13 cellular contexts compared by ENCODE assay signal in genomic region chr9:89441655-89441970, GRCh38. TPM values are rescaled to one million over a fixed set of nuclear protein-coding genes. Genes with fewer than 3 reads are reported as not detected.
DNase-seq lines count a peak whose midpoint lies in the region; ATAC-seq and TF ChIP-seq lines count a peak whose summit lies in the region.
"Had no signal": no experiment of that assay in that cellular context is flagged by ENCODE, and none has a peak within 500 bp of the region (broad histone marks: within the 10 kb centered on the region; RNA-seq: fewer than 3 reads in every experiment).

No MANE protein-coding gene starts in this region.

- peaks cover 94% of the 10 kb centered on the region for H3K4me1 Mint-ChIP-seq in activated T-cell treated with anti-CD3 and anti-CD28 coated beads, Interleukin-2, amount 50 U/mL, for 24 hours (ENCODE audit: low read depth)
- peaks cover 95% of the 10 kb centered on the region for H3K4me1 Mint-ChIP-seq in activated CD8-positive, alpha-beta T cell treated with anti-CD3 and anti-CD28 coated beads, Interleukin-2, amount 10 ng/mL, durations not matched to agents 7 days and 5 days (ENCODE audit: low read depth)

- no peak for DNase-seq in activated T-cell treated with anti-CD3 and anti-CD28 coated beads, Interleukin-2, amount 50 U/mL, for 24 hours
- DNase-seq in activated T-cell treated with anti-CD3 and anti-CD28 coated beads for 4 hours, result no peak
- DNase-seq in activated CD8-positive, alpha-beta T cell treated with anti-CD3 and anti-CD28 coated beads, Interleukin-2, amount 10 ng/mL, durations not matched to agents 7 days and 5 days, result no peak
- no peak for DNase-seq in suprapubic skin (ENCODE audit: low spot score in 2 of 2)
- DNase-seq in ACHN, result no peak
- no peak for DNase-seq in brain microvascular endothelial cell
- no peak for DNase-seq in NCI-H2107 (lab: John Stamatoyannopoulos, UW)
- DNase-seq: amniotic stem cell, Kasumi-1, NCI-H1694 treated with DMSO at 0.1 percent for 48 hours, NCI-H524 treated with DMSO at 0.1 percent for 48 hours had no signal

- no peak for TF ChIP-seq EP300 in suprapubic skin (IDR thresholded peaks at IDR 0.05)

- peaks cover 97% of the 10 kb centered on the region for H3K36me3 Mint-ChIP-seq in activated T-cell treated with anti-CD3 and anti-CD28 coated beads, Interleukin-2, amount 50 U/mL, for 24 hours (ENCODE audit: low read depth)
- peaks cover 78% of the 10 kb centered on the region for H3K36me3 Mint-ChIP-seq in activated CD8-positive, alpha-beta T cell treated with anti-CD3 and anti-CD28 coated beads, Interleukin-2, amount 10 ng/mL, durations not matched to agents 7 days and 5 days (ENCODE audit: low read depth)

- H3K4me3 Mint-ChIP-seq in activated T-cell treated with anti-CD3 and anti-CD28 coated beads, Interleukin-2, amount 50 U/mL, for 24 hours, result no peak overlapping the region
- H3K4me3 Mint-ChIP-seq in activated CD8-positive, alpha-beta T cell treated with anti-CD3 and anti-CD28 coated beads, Interleukin-2, amount 10 ng/mL, durations not matched to agents 7 days and 5 days, result no peak overlapping the region
- H3K4me3 Mint-ChIP-seq: nephron had no signal

- ATAC-seq in activated CD8-positive, alpha-beta T cell treated with anti-CD3 and anti-CD28 coated beads, Interleukin-2, amount 10 ng/mL, durations not matched to agents 7 days and 5 days, result no peak

- CTCF ChIA-PET in activated CD8-positive, alpha-beta T cell treated with anti-CD3 and anti-CD28 coated beads, Interleukin-2, amount 10 ng/mL, durations not matched to agents 7 days and 5 days (lab: Charles Lee), result interaction anchor here (1.3 to 4.4 kb wide), 2 partner anchors 13 to 108 kb away, joined by 3 to 38 read pairs; no protein-coding TSS in a partner anchor

- no peaks in the 10 kb centered on the region for H3K27me3 ChIP-seq in layer of hippocampus (ENCODE audit: control insufficient read depth, insufficient read depth, low read length)
- no peaks in the 10 kb centered on the region for H3K27me3 ChIP-seq in suprapubic skin
- no peaks in the 10 kb centered on the region for H3K27me3 ChIP-seq in brain microvascular endothelial cell (replicated peaks)

- H3K4me1 ChIP-seq in suprapubic skin, result peaks cover 47% of the 10 kb centered on the region

- no peaks in the 10 kb centered on the region for H3K9me3 ChIP-seq in suprapubic skin

- H3K9me3 Mint-ChIP-seq in activated T-cell treated with anti-CD3 and anti-CD28 coated beads, Interleukin-2, amount 50 U/mL, for 24 hours, result no peaks in the 10 kb centered on the region
- H3K9me3 Mint-ChIP-seq in activated CD8-positive, alpha-beta T cell treated with anti-CD3 and anti-CD28 coated beads, Interleukin-2, amount 10 ng/mL, durations not matched to agents 7 days and 5 days (ENCODE audit: insufficient read depth), result no peaks in the 10 kb centered on the region
- H3K9me3 Mint-ChIP-seq: nephron had no signal

- H3K27me3 Mint-ChIP-seq in activated T-cell treated with anti-CD3 and anti-CD28 coated beads, Interleukin-2, amount 50 U/mL, for 24 hours, result no peaks in the 10 kb centered on the region
- no peaks in the 10 kb centered on the region for H3K27me3 Mint-ChIP-seq in activated CD8-positive, alpha-beta T cell treated with anti-CD3 and anti-CD28 coated beads, Interleukin-2, amount 10 ng/mL, durations not matched to agents 7 days and 5 days (ENCODE audit: low read depth)

- WGBS in suprapubic skin, result 68% methylated on average over 3 of the region's 3 CpGs

- H3K36me3 ChIP-seq in suprapubic skin, result no peaks in the 10 kb centered on the region
- H3K36me3 ChIP-seq in brain microvascular endothelial cell (replicated peaks), result no peaks in the 10 kb centered on the region

- H3K27ac Mint-ChIP-seq in activated T-cell treated with anti-CD3 and anti-CD28 coated beads, Interleukin-2, amount 50 U/mL, for 24 hours, result peak overlapping the region; percentile 95
- H3K27ac Mint-ChIP-seq in activated CD8-positive, alpha-beta T cell treated with anti-CD3 and anti-CD28 coated beads, Interleukin-2, amount 10 ng/mL, durations not matched to agents 7 days and 5 days, result peak overlapping the region; percentile 84

- peak overlapping the region; percentile 54 for H3K27ac ChIP-seq in layer of hippocampus (ENCODE audit: low read depth, low read length)
- H3K27ac ChIP-seq in suprapubic skin, result peak overlapping the region; percentile 62
- no peak overlapping the region for H3K27ac ChIP-seq in brain microvascular endothelial cell

- no peak for TF ChIP-seq POLR2A in suprapubic skin (IDR thresholded peaks at IDR 0.05)

- in situ Hi-C loops in ACHN (cut with HindIII; ENCODE audit: low pct_ligation_motif_present, low pct_unique_long_range_greater_than_20kb, low sequenced_read_pairs), result no loop called here
- in situ Hi-C loops in brain microvascular endothelial cell (cut with HindIII; ENCODE audit: low pct_ligation_motif_present, low sequenced_read_pairs), result no loop called here

- H3K4me3 ChIP-seq in suprapubic skin (no peak overlapping the region), brain microvascular endothelial cell (ENCODE audit: low read depth, low read length) (no peak overlapping the region)

- TF ChIP-seq CTCF in suprapubic skin (IDR thresholded peaks at IDR 0.05), result no peak
- no peak for TF ChIP-seq CTCF in brain microvascular endothelial cell (IDR thresholded peaks at IDR 0.05; ENCODE audit: low read depth, low read length, missing control alignments)

- POLR2A ChIA-PET in activated CD8-positive, alpha-beta T cell treated with anti-CD3 and anti-CD28 coated beads, Interleukin-2, amount 10 ng/mL, durations not matched to agents 7 days and 5 days (lab: Charles Lee), result interaction anchor here (1.4 kb wide), 1 partner anchor 43 kb away, joined by 6 read pairs; no protein-coding TSS in a partner anchor

RNA-seq across cellular contexts. Expression of gene SEMA4D, which starts 56.3 kb away (rescaled TPM):
- total RNA-seq in activated CD8-positive, alpha-beta T cell treated with anti-CD3 and anti-CD28 coated beads, Interleukin-2, amount 10 ng/mL, durations not matched to agents 7 days and 5 days, result 100 to 1,000 TPM; 314 to 321 TPM
- total RNA-seq in suprapubic skin, result 10 to 100 TPM; 37.3 to 50.1 (median 42.6) TPM

Comparison
In these comparisons a context has a peak if more than half of its experiments do, and no peak if none do; other contexts are left out.
1. RNA of gene SEMA4D, which starts 56.3 kb away (total RNA-seq): 314 to 321 TPM in activated CD8-positive, alpha-beta T cell treated with anti-CD3 and anti-CD28 coated beads, Interleukin-2, amount 10 ng/mL, durations not matched to agents 7 days and 5 days; 37.3 to 50.1 TPM in suprapubic skin; every median in the first group is over 4 times any median in the second.